Comparison of ENCODE assay signal across 3 cellular contexts in the genomic region with DNA sequence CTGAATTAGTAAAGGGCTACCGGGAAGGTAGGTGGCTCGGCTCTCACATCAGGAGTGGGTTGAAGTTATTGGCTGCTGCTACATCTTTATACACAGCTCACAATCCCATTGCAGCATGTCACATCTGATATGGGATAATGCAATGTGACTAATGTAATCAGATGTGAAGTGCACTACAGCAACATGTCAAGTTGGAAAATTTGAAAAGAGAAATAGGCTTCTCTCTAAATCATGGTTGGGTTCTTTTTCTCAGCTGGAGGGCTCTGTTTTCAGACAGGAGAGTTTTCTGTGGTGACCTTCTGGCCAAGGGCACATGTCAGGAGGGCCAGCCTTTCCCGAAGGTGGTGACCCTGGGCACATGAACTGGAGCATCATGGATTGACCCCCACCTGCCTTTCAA.
"Had no signal": no experiment of that assay in that cellular context is flagged by ENCODE, and none has a peak within 500 bp of the region (broad histone marks: within the 10 kb centered on the region; RNA-seq: fewer than 3 reads in every experiment).

No MANE protein-coding gene starts in this region.

- DNase-seq: H9, HCEC 1CT had no signal

- H3K4me2 ChIP-seq: GM23338 had no signal

- H3K4me3 ChIP-seq: GM23338 had no signal

- H2AFZ ChIP-seq: GM23338 had no signal
